In genomic region chr1:218931331-218931730, GRCh38 we compare ENCODE assay signal across 11 cellular contexts.
"Had no signal": no experiment of that assay in that cellular context is flagged by ENCODE, and none has a peak within 500 bp of the region (broad histone marks: within the 10 kb centered on the region; RNA-seq: fewer than 3 reads in every experiment).

No MANE protein-coding gene starts in this region.

- ATAC-seq: foreskin keratinocyte had no signal

- H3K4me1 ChIP-seq: colonic mucosa, foreskin keratinocyte, sigmoid colon had no signal

- H3K36me3 ChIP-seq: colonic mucosa, sigmoid colon had no signal

- H3K4me3 ChIP-seq: colonic mucosa, sigmoid colon had no signal

- DNase-seq: cerebellar nuclear complex; colonic mucosa; foreskin keratinocyte; mesendoderm; naive B cell; nephron progenitor cell; sigmoid colon; small intestine; stimulated activated CD4-positive, alpha-beta T cell treated with anti-CD3 and anti-CD28 coated beads, Interleukin-2, amount 100 ng/mL, for 48 hours; stimulated activated naive CD4-positive, alpha-beta T cell treated with Interleukin-2 at 50 U/mL for 16 hours; trophoblast cell had no signal

- H3K27me3 ChIP-seq: colonic mucosa, foreskin keratinocyte, sigmoid colon had no signal

- H3K27ac ChIP-seq: colonic mucosa, foreskin keratinocyte, sigmoid colon had no signal

- H3K9me3 ChIP-seq: colonic mucosa had no signal
